1 cellular context compared by ENCODE assay signal in genomic region chr1:110963666-110964399, GRCh38.
TF ChIP-seq lines count a peak whose summit lies in the region.

LRIF1 (minus strand) TSS chr1:110963922; CDS start chr1:110963688, 234 bp downstream.

TF ChIP-seq in HepG2, 621 proteins besides CTCF, POLR2A, EP300 and RAD21 (continued from another document and continues in another):
- no peak for TF ChIP-seq BCL3 (CRISPR knock-in tag; IDR thresholded peaks at IDR 0.05)
- 0 out of 2 replicates have a peak, but pooled peaks have one; percentile 79 for TF ChIP-seq ZNF354B (CRISPR knock-in tag; IDR thresholded peaks at IDR 0.05)
- peak; percentile 51; the same call in 1 of the 2 replicates for TF ChIP-seq ZBTB21 (CRISPR knock-in tag; IDR thresholded peaks at IDR 0.05)
- TF ChIP-seq EEA1 (CRISPR knock-in tag; IDR thresholded peaks at IDR 0.05; ENCODE audit: borderline replicate concordance): peak; percentile 49; the same call in 1 of the 2 replicates
- TF ChIP-seq CBX1 (IDR thresholded peaks at IDR 0.05; ENCODE audit: low read depth): peak; percentile 80
- TF ChIP-seq IRF1 (CRISPR knock-in tag; IDR thresholded peaks at IDR 0.05; ENCODE audit: low read depth): no peak
- peak; percentile 46; the same call in 1 of the 2 replicates for TF ChIP-seq SIN3A (IDR thresholded peaks at IDR 0.05; ENCODE audit: borderline replicate concordance, low read depth, low read length)
- TF ChIP-seq HNF4G (IDR thresholded peaks at IDR 0.05; ENCODE audit: borderline replicate concordance, low read depth, low read length): peak; percentile 24; the same call in 1 of the 2 replicates
- no peak for TF ChIP-seq HNF4G (CRISPR knock-in tag; IDR thresholded peaks at IDR 0.05; ENCODE audit: borderline replicate concordance, low read depth)
- TF ChIP-seq ZNF614 (CRISPR knock-in tag; IDR thresholded peaks at IDR 0.05; ENCODE audit: borderline replicate concordance): peak; percentile 78; the same call in 1 of the 2 replicates
- peak; percentile 30; the same call in 1 of the 2 replicates for TF ChIP-seq MXD3 (CRISPR knock-in tag; IDR thresholded peaks at IDR 0.05)
- peak; percentile 98 for TF ChIP-seq SRSF1 (optimal IDR thresholded peaks at IDR 0.05; ENCODE audit: low read depth, low read length)
- no peak for TF ChIP-seq ZNF777 (CRISPR knock-in tag; IDR thresholded peaks at IDR 0.05)
- no peak for TF ChIP-seq PRMT3 (CRISPR knock-in tag; IDR thresholded peaks at IDR 0.05; ENCODE audit: borderline replicate concordance, low read depth)
- no peak for TF ChIP-seq PAWR (CRISPR knock-in tag; IDR thresholded peaks at IDR 0.05; ENCODE audit: borderline replicate concordance)
- no peak for TF ChIP-seq RARG (CRISPR knock-in tag; IDR thresholded peaks at IDR 0.05; ENCODE audit: low read depth)
- peak; percentile 48; the same call in 1 of the 2 replicates for TF ChIP-seq ZFP37 (CRISPR knock-in tag; IDR thresholded peaks at IDR 0.05; ENCODE audit: borderline replicate concordance)
- TF ChIP-seq ZNF546 (CRISPR knock-in tag; conservative IDR thresholded peaks at IDR 0.05): peak; percentile 82; the same call in 1 of the 2 replicates
- 0 out of 2 replicates have a peak, but pooled peaks have one; percentile 56 for TF ChIP-seq ZBTB26 (CRISPR knock-in tag; IDR thresholded peaks at IDR 0.05; ENCODE audit: borderline replicate concordance)
- TF ChIP-seq EZH2 (conservative IDR thresholded peaks at IDR 0.05; ENCODE audit: low read depth, low read length): no peak
- TF ChIP-seq SP4 (CRISPR knock-in tag; IDR thresholded peaks at IDR 0.05): peak; percentile 98
- TF ChIP-seq YEATS4 (CRISPR knock-in tag; IDR thresholded peaks at IDR 0.05; ENCODE audit: borderline replicate concordance): peak; percentile 75; the same call in 1 of the 2 replicates
- no peak; the same call in 1 of the 2 replicates for TF ChIP-seq ZNF580 (CRISPR knock-in tag; IDR thresholded peaks at IDR 0.05; ENCODE audit: borderline replicate concordance, low read depth)
- peak; percentile 23; the same call in 1 of the 2 replicates for TF ChIP-seq ZNF709 (CRISPR knock-in tag; IDR thresholded peaks at IDR 0.05)
- TF ChIP-seq ZSCAN31 (CRISPR knock-in tag; IDR thresholded peaks at IDR 0.05; ENCODE audit: low read depth): no peak
- TF ChIP-seq ZNF326 (CRISPR knock-in tag; IDR thresholded peaks at IDR 0.05; ENCODE audit: borderline replicate concordance): no peak
- no peak for TF ChIP-seq NFATC3 (CRISPR knock-in tag; IDR thresholded peaks at IDR 0.05)
- no peak for TF ChIP-seq SYNCRIP (IDR thresholded peaks at IDR 0.05; ENCODE audit: insufficient read depth, low read depth, low read length)
- TF ChIP-seq AHDC1 (CRISPR knock-in tag; IDR thresholded peaks at IDR 0.05; ENCODE audit: borderline replicate concordance): no peak
- no peak; the same call in 1 of the 2 replicates for TF ChIP-seq ZNF3 (CRISPR knock-in tag; IDR thresholded peaks at IDR 0.05)
- TF ChIP-seq STAG1 (CRISPR knock-in tag; IDR thresholded peaks at IDR 0.05): no peak
- no peak for TF ChIP-seq ZNF598 (CRISPR knock-in tag; IDR thresholded peaks at IDR 0.05; ENCODE audit: borderline replicate concordance)
- no peak for TF ChIP-seq ZKSCAN1 (IDR thresholded peaks at IDR 0.05; ENCODE audit: low read length)
- TF ChIP-seq THAP9 (CRISPR knock-in tag; IDR thresholded peaks at IDR 0.05; ENCODE audit: borderline replicate concordance): peak; percentile 54; the same call in 1 of the 2 replicates
- peak; percentile 72 for TF ChIP-seq HNF1B (CRISPR knock-in tag; IDR thresholded peaks at IDR 0.05)
- TF ChIP-seq NR2F1 (CRISPR knock-in tag; IDR thresholded peaks at IDR 0.05): no peak
- TF ChIP-seq ZNF781 (CRISPR knock-in tag; IDR thresholded peaks at IDR 0.05; ENCODE audit: borderline replicate concordance, not compliant biosample characterization): peak; percentile 7
- TF ChIP-seq ZBTB10 (CRISPR knock-in tag; IDR thresholded peaks at IDR 0.05; ENCODE audit: borderline replicate concordance): peak; percentile 67; the same call in 1 of the 2 replicates
- no peak for TF ChIP-seq TOE1 (CRISPR knock-in tag; IDR thresholded peaks at IDR 0.05)
- TF ChIP-seq RCOR2 (CRISPR knock-in tag; IDR thresholded peaks at IDR 0.05): no peak
- TF ChIP-seq ATF6 (CRISPR knock-in tag; conservative IDR thresholded peaks at IDR 0.05): no peak
- TF ChIP-seq WIZ (CRISPR knock-in tag; IDR thresholded peaks at IDR 0.05): 0 out of 2 replicates have a peak, but pooled peaks have one; percentile 69
- no peak; the same call in 1 of the 2 replicates for TF ChIP-seq ZNF703 (CRISPR knock-in tag; IDR thresholded peaks at IDR 0.05; ENCODE audit: borderline replicate concordance)
